In genomic region chr7:123314886-123315285, GRCh38 we compare ENCODE assay signal across 16 cellular contexts.
DNase-seq lines count a peak whose midpoint lies in the region; ATAC-seq and TF ChIP-seq lines count a peak whose summit lies in the region.
"Had no signal": no experiment of that assay in that cellular context is flagged by ENCODE, and none has a peak within 500 bp of the region (broad histone marks: within the 10 kb centered on the region; RNA-seq: fewer than 3 reads in every experiment).

No MANE protein-coding gene starts in this region.

- H3K9ac ChIP-seq in parathyroid adenoma = no peak overlapping the region

- DNase-seq in adrenal gland = no peak
- DNase-seq in UCSD-AML1 (lab: John Stamatoyannopoulos, UW; ENCODE audit: unreplicated experiment) = no peak
- DNase-seq: BE2C; Caco-2; CD4-positive, alpha-beta memory T cell; DND-41; GF-D8; HCEC 1CT; HFFc6 had no signal

- no peak for TF ChIP-seq POLR2A in adrenal gland (IDR thresholded peaks at IDR 0.05)

- WGBS in adrenal gland, 4 donors = 7 to 13% (median 11%) methylated on average over 1 of the region's 1 CpG

- H3K4me3 ChIP-seq in parathyroid adenoma (ENCODE audit: low read depth, low read length) = no peak overlapping the region
- H3K4me3 ChIP-seq in adrenal gland = no peak overlapping the region
- H3K4me3 ChIP-seq: A549 had no signal

- H3K36me3 ChIP-seq in parathyroid adenoma (ENCODE audit: control insufficient read depth, insufficient read depth, low read length) (no peaks in the 10 kb centered on the region), adrenal gland (replicated peaks in 1 of 2) (no peaks in the 10 kb centered on the region)
- H3K36me3 ChIP-seq: BE2C had no signal

- H3K27ac ChIP-seq in parathyroid adenoma = peak overlapping the region; percentile 8
- no peak overlapping the region for H3K27ac ChIP-seq in adrenal gland
- H3K27ac ChIP-seq: A549, C4-2B had no signal

- intact Hi-C loops in adrenal gland (cut with DNase I) = no loop called here

- H3K4me1 ChIP-seq in parathyroid adenoma (no peaks in the 10 kb centered on the region), adrenal gland (replicated peaks in 1 of 2) (no peaks in the 10 kb centered on the region)
- H3K4me1 ChIP-seq: A549, Caco-2 had no signal

- peak; percentile 70 for ATAC-seq in GM18907 (IDR thresholded peaks at IDR 0.05; ENCODE audit: unreplicated experiment)
- peak; percentile 48 for ATAC-seq in HG02884 (IDR thresholded peaks at IDR 0.05; ENCODE audit: unreplicated experiment)
- ATAC-seq in GM21723 (IDR thresholded peaks at IDR 0.05; ENCODE audit: unreplicated experiment) = no peak
- ATAC-seq: A549, HepG2 had no signal

- H3K4me2 ChIP-seq in parathyroid adenoma (ENCODE audit: low read length) = no peak overlapping the region
- H3K4me2 ChIP-seq: A549 had no signal

- no peaks in the 10 kb centered on the region for H3K79me2 ChIP-seq in parathyroid adenoma

- H3K27me3 ChIP-seq in parathyroid adenoma (ENCODE audit: control insufficient read depth, insufficient read depth, low read length) (no peaks in the 10 kb centered on the region), adrenal gland (no peaks in the 10 kb centered on the region)
- H3K27me3 ChIP-seq: BE2C had no signal

- H2AFZ ChIP-seq in parathyroid adenoma = peak overlapping the region; percentile 19

- no peak for TF ChIP-seq CTCF in parathyroid adenoma (IDR thresholded peaks at IDR 0.05)
- no peak for TF ChIP-seq CTCF in adrenal gland (IDR thresholded peaks at IDR 0.05)

- H3K9me3 ChIP-seq in parathyroid adenoma (ENCODE audit: control insufficient read depth, low read length) (no peaks in the 10 kb centered on the region), adrenal gland (replicated peaks in 1 of 3) (no peaks in the 10 kb centered on the region)
- H3K9me3 ChIP-seq: A549, BE2C, Caco-2 had no signal
